In the genomic region with DNA sequence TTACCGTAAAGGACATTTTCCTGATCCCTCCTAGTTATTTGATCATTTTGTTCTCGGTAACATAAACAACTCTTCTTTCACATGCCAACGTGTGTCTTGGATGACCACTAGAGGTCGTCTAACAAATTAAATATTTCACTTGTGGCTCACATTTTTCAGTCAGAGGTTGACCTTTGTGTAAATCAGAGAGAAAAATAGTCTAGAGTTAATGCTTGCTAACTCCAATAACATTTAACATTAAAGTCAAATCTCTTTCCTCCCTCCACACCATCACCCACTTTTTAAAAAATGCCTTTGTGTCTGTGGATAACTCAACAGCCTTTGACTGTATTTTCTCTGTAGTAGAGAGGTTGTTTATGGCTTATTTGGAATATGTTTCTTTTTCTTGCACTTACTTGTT, we compare ENCODE assay signal across 8 cellular contexts.
DNase-seq lines count a peak whose midpoint lies in the region; ATAC-seq and TF ChIP-seq lines count a peak whose summit lies in the region.

No MANE protein-coding gene starts in this region.

- no peaks in the 10 kb centered on the region for H3K36me3 ChIP-seq in prostate gland

- DNase-seq in GM03348 (ENCODE audit: low spot score) (peak; percentile 59), Kasumi-1 (lab: John Stamatoyannopoulos, UW) (peak; percentile 57 to 72), SW480 (ENCODE audit: low spot score) (peak; percentile 37), fibroblast of villous mesenchyme (ENCODE audit: low read depth) (peak; percentile 68), prostate gland (ENCODE audit: low spot score) (no peak), DMS153 (lab: John Stamatoyannopoulos, UW) (no peak)

- H3K9me3 ChIP-seq in prostate gland, result no peaks in the 10 kb centered on the region

- 3% methylated on average over 4 of the region's 4 CpGs for WGBS in prostate gland

- no peak overlapping the region for H3K4me3 ChIP-seq in fibroblast of villous mesenchyme (ENCODE audit: low read depth, low read length)
- no peak overlapping the region for H3K4me3 ChIP-seq in prostate gland

- peak; percentile 65 for ATAC-seq in GM21447 (IDR thresholded peaks at IDR 0.05; ENCODE audit: unreplicated experiment)
- no peak for ATAC-seq in activated CD4-positive, CD25-positive, alpha-beta regulatory T cell treated with anti-CD3 and anti-CD28 coated beads, Interleukin-2, amount 50 U/mL, for 24 hours

- TF ChIP-seq CTCF in fibroblast of villous mesenchyme (IDR thresholded peaks at IDR 0.05; ENCODE audit: insufficient read depth, low read depth, low read length) (peak; percentile 70), prostate gland (IDR thresholded peaks at IDR 0.05) (peak; percentile 25 to 74 (median 68))

- no peaks in the 10 kb centered on the region for H3K4me1 ChIP-seq in prostate gland (replicated peaks)

- H3K27me3 ChIP-seq in prostate gland (replicated peaks; ENCODE audit: insufficient read depth), result no peaks in the 10 kb centered on the region

- intact Hi-C loops in prostate gland (cut with DNase I), result no loop called here

- no peak overlapping the region for H3K27ac ChIP-seq in prostate gland

- no peak for TF ChIP-seq POLR2A in prostate gland (IDR thresholded peaks at IDR 0.05)

Comparison
In these comparisons a context has a peak if more than half of its experiments do, and no peak if none do; other contexts are left out.
1. DNase-seq: peak in GM03348 (single experiment), Kasumi-1 (2 of 2), SW480 (single experiment) and fibroblast of villous mesenchyme (single experiment); none in prostate gland (single experiment) and DMS153 (single experiment).